Comparison of ENCODE assay signal across 23 cellular contexts in the genomic region with DNA sequence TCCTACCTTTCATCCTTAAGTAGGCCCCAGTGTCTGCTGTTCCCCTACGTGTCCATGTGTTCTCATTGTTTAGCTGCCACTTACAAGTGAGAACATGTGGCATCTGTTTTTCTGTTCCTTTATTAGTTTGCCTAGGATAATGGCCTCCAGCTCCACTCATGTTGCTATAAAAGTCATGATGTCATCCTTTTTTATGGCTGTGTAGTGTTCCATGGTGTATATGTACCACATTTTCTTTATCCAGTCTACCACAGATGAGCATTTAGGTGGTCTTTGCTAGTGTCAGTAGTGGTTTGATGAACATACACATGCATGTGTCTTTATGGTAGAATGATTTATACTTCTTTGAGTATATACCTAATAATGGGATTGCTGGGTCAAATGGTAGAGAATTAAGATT.
DNase-seq lines count a peak whose midpoint lies in the region; ATAC-seq, FAIRE-seq and TF ChIP-seq lines count a peak whose summit lies in the region.
"Had no signal": no experiment of that assay in that cellular context is flagged by ENCODE, and none has a peak within 500 bp of the region (broad histone marks: within the 10 kb centered on the region; RNA-seq: fewer than 3 reads in every experiment).

No MANE protein-coding gene starts in this region.

- no peaks in the 10 kb centered on the region for H3K9me3 Mint-ChIP-seq in GM23338
- H3K9me3 Mint-ChIP-seq: CD14-positive monocyte; CD4-positive, alpha-beta memory T cell; CD8-positive, alpha-beta memory T cell had no signal

- intact Hi-C loops in HepG2 (cut with micrococcal nuclease; ENCODE audit: unreplicated experiment): no loop called here
- intact Hi-C loops in right lobe of liver (cut with DNase I): no loop called here

- H3K27ac Mint-ChIP-seq in GM23338: no peak overlapping the region
- H3K27ac Mint-ChIP-seq: CD14-positive monocyte; CD4-positive, alpha-beta memory T cell; CD4-positive, CD25-positive, alpha-beta regulatory T cell; CD8-positive, alpha-beta memory T cell had no signal

- no peak for TF ChIP-seq RAD21 in HepG2 (CRISPR knock-in tag; IDR thresholded peaks at IDR 0.05)

- 77% methylated on average over 1 of the region's 1 CpG for WGBS in HepG2 (ENCODE audit: low lambda C conversion rate)
- 83% methylated on average over 1 of the region's 1 CpG for WGBS in right lobe of liver (ENCODE audit: insufficient coverage, low coverage, low lambda C conversion rate, missing lambda C conversion rate)

- H3K36me3 ChIP-seq in HepG2 (replicated peaks in 1 of 2; ENCODE audit: control insufficient read depth in 1 of 2, insufficient read depth in 2 of 2, low read length in 2 of 2) (peaks cover 1 to 39% of the 10 kb centered on the region in 2 experiments; a peak in 4 of 5 replicates), right lobe of liver (no peaks in the 10 kb centered on the region), GM23338 (ENCODE audit: insufficient read depth) (no peaks in the 10 kb centered on the region)
- H3K36me3 ChIP-seq: BLaER1 had no signal

- no peaks in the 10 kb centered on the region for H3K27me3 ChIP-seq in HepG2 (ENCODE audit: control insufficient read depth in 1 of 2, insufficient read depth in 2 of 2, low read length in 2 of 2)
- no peaks in the 10 kb centered on the region for H3K27me3 ChIP-seq in right lobe of liver
- no peaks in the 10 kb centered on the region for H3K27me3 ChIP-seq in GM23338 (ENCODE audit: insufficient read depth)
- H3K27me3 ChIP-seq: BE2C, BLaER1 had no signal

- TF ChIP-seq POLR2A in HepG2 (IDR thresholded peaks at IDR 0.05; ENCODE audit: insufficient read depth in 1 of 2, low read depth in 2 of 2, low read length in 2 of 2) (no peak), right lobe of liver (IDR thresholded peaks at IDR 0.05) (no peak)

- H3K4me1 ChIP-seq in HepG2 (ENCODE audit: insufficient read depth, low read length) (peaks cover 8% of the 10 kb centered on the region; the same call in 1 of the 2 replicates), right lobe of liver (no peaks in the 10 kb centered on the region), GM23338 (ENCODE audit: insufficient read depth) (no peaks in the 10 kb centered on the region)
- H3K4me1 ChIP-seq: BLaER1 had no signal

- no peak for FAIRE-seq in HepG2 (lab: Jason Lieb, UNC)
- FAIRE-seq: GM12878, GM12892, GM18507 had no signal

- no peaks in the 10 kb centered on the region for H3F3A ChIP-seq in GM23338 (replicated peaks; ENCODE audit: low read depth)

- POLR2A ChIA-PET in HepG2 (lab: Yijun Ruan, JAX): no interaction called here

- no peak overlapping the region for H3K9ac ChIP-seq in HepG2 (ENCODE audit: insufficient read depth, low read depth, low read length)
- H3K9ac ChIP-seq: BLaER1 had no signal

- no peaks in the 10 kb centered on the region for H3K27me3 Mint-ChIP-seq in GM23338 (ENCODE audit: insufficient read depth, low read depth, poor library complexity)

- CTCF ChIA-PET in HepG2 (lab: Yijun Ruan, JAX; ENCODE audit: low intra/inter-chr PET ratio, low total read pairs): no interaction called here

- H2AFZ ChIP-seq in HepG2 (ENCODE audit: low read length) (no peak overlapping the region), GM23338 (no peak overlapping the region)

- no peak overlapping the region for H3K4me2 ChIP-seq in HepG2 (ENCODE audit: low read depth, low read length)
- H3K4me2 ChIP-seq in GM23338: no peak overlapping the region
- H3K4me2 ChIP-seq: BLaER1 had no signal

- DNase-seq in NCI-H2171 treated with DMSO at 0.1 percent for 48 hours (lab: John Stamatoyannopoulos, UW) (peak; percentile 11), NCI-H2171 (lab: John Stamatoyannopoulos, UW) (no peak), HepG2 (ENCODE audit: low spot score) (no peak), right lobe of liver (no peak), GM23338 (ENCODE audit: low spot score) (no peak)
- DNase-seq: 8988T; ACHN; BE2C; C1 segment of cervical spinal cord; CD4-positive, alpha-beta memory T cell; CD4-positive, CD25-positive, alpha-beta regulatory T cell; CD8-positive, alpha-beta memory T cell; COR-L47; DMS 273 treated with DMSO at 0.1 percent for 48 hours; DMS79; DND-41; EL; GDM1 had no signal

- no peaks in the 10 kb centered on the region for H3K79me2 ChIP-seq in HepG2 (ENCODE audit: insufficient read depth, low read length)
- no peaks in the 10 kb centered on the region for H3K79me2 ChIP-seq in GM23338 (replicated peaks; ENCODE audit: insufficient read depth)

- in situ Hi-C loops in HepG2 (cut with HindIII; ENCODE audit: extremely low pct_ligation_motif_present, low pct_unique_long_range_greater_than_20kb): no loop called here

- ATAC-seq in HepG2: no peak
- no peak for ATAC-seq in right lobe of liver
- no peak for ATAC-seq in GM23338
- ATAC-seq: GM12878 had no signal

- H3K4me3 ChIP-seq in HepG2 (replicated peaks in 1 of 3; ENCODE audit: insufficient read depth in 1 of 3, low read depth in 2 of 3, low read length in 3 of 3): no peak overlapping the region
- H3K4me3 ChIP-seq in right lobe of liver: no peak overlapping the region
- H3K4me3 ChIP-seq in GM23338: no peak overlapping the region
- H3K4me3 ChIP-seq: BLaER1, GM12878 had no signal

- 0 out of 3 replicates have a peak, but pooled peaks cover 2% of the 10 kb centered on the region for H3K4me1 Mint-ChIP-seq in GM23338
- H3K4me1 Mint-ChIP-seq: CD14-positive monocyte; CD4-positive, alpha-beta memory T cell; CD4-positive, CD25-positive, alpha-beta regulatory T cell; CD8-positive, alpha-beta memory T cell had no signal

- H3K9me2 ChIP-seq in GM23338 (ENCODE audit: insufficient read depth): no peaks in the 10 kb centered on the region

- H3K36me3 Mint-ChIP-seq in GM23338 (ENCODE audit: low read depth): no peaks in the 10 kb centered on the region
- H3K36me3 Mint-ChIP-seq: CD14-positive monocyte; CD4-positive, alpha-beta memory T cell; CD4-positive, CD25-positive, alpha-beta regulatory T cell; CD8-positive, alpha-beta memory T cell had no signal

- H4K20me1 ChIP-seq in HepG2 (ENCODE audit: insufficient read depth, low read length) (no peaks in the 10 kb centered on the region), GM23338 (replicated peaks; ENCODE audit: insufficient read depth) (no peaks in the 10 kb centered on the region)
- H4K20me1 ChIP-seq: BLaER1 had no signal

- BruUV-seq in HepG2 (replicated peaks; lab: Mats Ljungman, UMichigan): no TSS peak

- TF ChIP-seq CTCF in HepG2 (CRISPR knock-in tag; IDR thresholded peaks at IDR 0.05) (no peak), right lobe of liver (IDR thresholded peaks at IDR 0.05) (no peak), GM23338 (conservative IDR thresholded peaks at IDR 0.05; ENCODE audit: low read depth in 2 of 2) (no peak)

- H3K9me3 ChIP-seq in HepG2 (ENCODE audit: low read length) (no peaks in the 10 kb centered on the region), right lobe of liver (no peaks in the 10 kb centered on the region)
- H3K9me3 ChIP-seq: BE2C, BLaER1 had no signal

- H3K27ac ChIP-seq in HepG2 (ENCODE audit: extremely low read length, insufficient read depth, low read length) (no peak overlapping the region), right lobe of liver (no peak overlapping the region), GM23338 (ENCODE audit: low read depth) (no peak overlapping the region)
- H3K27ac ChIP-seq: BLaER1 had no signal

- no peak for TF ChIP-seq EP300 in HepG2 (IDR thresholded peaks at IDR 0.05; ENCODE audit: low read depth in 2 of 2, low read length in 2 of 2)
- TF ChIP-seq EP300 in HepG2 (CRISPR knock-in tag; IDR thresholded peaks at IDR 0.05; ENCODE audit: borderline replicate concordance): no peak

- H3K4me3 Mint-ChIP-seq in GM23338: no peak overlapping the region
- H3K4me3 Mint-ChIP-seq: CD14-positive monocyte; CD4-positive, alpha-beta memory T cell; CD4-positive, CD25-positive, alpha-beta regulatory T cell; CD8-positive, alpha-beta memory T cell had no signal

TF ChIP-seq in HepG2, 621 proteins besides CTCF, POLR2A, EP300 and RAD21:
- TF ChIP-seq NFKB2 (CRISPR knock-in tag; IDR thresholded peaks at IDR 0.05; ENCODE audit: borderline replicate concordance): no peak
- TF ChIP-seq ZNF678 (CRISPR knock-in tag; IDR thresholded peaks at IDR 0.05): no peak
- TF ChIP-seq RBM22 (optimal IDR thresholded peaks at IDR 0.05; ENCODE audit: low read length): peak; percentile 31
- TF ChIP-seq ATF7 (IDR thresholded peaks at IDR 0.05): peak; percentile 79
- TF ChIP-seq ATF7 (CRISPR knock-in tag; IDR thresholded peaks at IDR 0.05): no peak

TF ChIP-seq in GM23338, 12 proteins besides CTCF, POLR2A, EP300 and RAD21 (continues in another document):
- TF ChIP-seq, protein P1, sequence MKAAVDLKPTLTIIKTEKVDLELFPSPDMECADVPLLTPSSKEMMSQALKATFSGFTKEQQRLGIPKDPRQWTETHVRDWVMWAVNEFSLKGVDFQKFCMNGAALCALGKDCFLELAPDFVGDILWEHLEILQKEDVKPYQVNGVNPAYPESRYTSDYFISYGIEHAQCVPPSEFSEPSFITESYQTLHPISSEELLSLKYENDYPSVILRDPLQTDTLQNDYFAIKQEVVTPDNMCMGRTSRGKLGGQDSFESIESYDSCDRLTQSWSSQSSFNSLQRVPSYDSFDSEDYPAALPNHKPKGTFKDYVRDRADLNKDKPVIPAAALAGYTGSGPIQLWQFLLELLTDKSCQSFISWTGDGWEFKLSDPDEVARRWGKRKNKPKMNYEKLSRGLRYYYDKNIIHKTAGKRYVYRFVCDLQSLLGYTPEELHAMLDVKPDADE (IDR thresholded peaks at IDR 0.05): no peak
- TF ChIP-seq ZNF331 (CRISPR knock-in tag; IDR thresholded peaks at IDR 0.05; ENCODE audit: low read depth) (no peak), POLR2AphosphoS5 (IDR thresholded peaks at IDR 0.05; ENCODE audit: low read depth) (no peak), NANOG (IDR thresholded peaks at IDR 0.05; ENCODE audit: borderline replicate concordance) (no peak), STAT1 (IDR thresholded peaks at IDR 0.05; ENCODE audit: unreplicated experiment) (no peak), CREB1 (CRISPR knock-in tag; IDR thresholded peaks at IDR 0.05; ENCODE audit: low read depth) (no peak)
